ENCODE assay signal across 23 cellular contexts in genomic region chr1:93016171-93016570, GRCh38. TPM values are rescaled to one million over a fixed set of nuclear protein-coding genes. Genes with fewer than 3 reads are reported as not detected.
DNase-seq lines count a peak whose midpoint lies in the region; ATAC-seq, FAIRE-seq and TF ChIP-seq lines count a peak whose summit lies in the region.
"Had no signal": no experiment of that assay in that cellular context is flagged by ENCODE, and none has a peak within 500 bp of the region (broad histone marks: within the 10 kb centered on the region; RNA-seq: fewer than 3 reads in every experiment).

No MANE protein-coding gene starts in this region.

- peaks cover 14% of the 10 kb centered on the region for H3K4me1 Mint-ChIP-seq in nephron progenitor cell
- H3K4me1 Mint-ChIP-seq: neural crest cell had no signal

- no peaks in the 10 kb centered on the region for H3K36me3 ChIP-seq in K562 (ENCODE audit: control insufficient read depth, insufficient read depth, low read length)
- H3K36me3 ChIP-seq in HepG2 (replicated peaks in 1 of 2; ENCODE audit: control insufficient read depth in 1 of 2, insufficient read depth in 2 of 2, low read length in 2 of 2): no peaks in the 10 kb centered on the region
- H3K36me3 ChIP-seq in mammary epithelial cell (ENCODE audit: insufficient read depth, low read length): no peaks in the 10 kb centered on the region
- H3K36me3 ChIP-seq: spleen had no signal

- no peak overlapping the region for H3K27ac Mint-ChIP-seq in nephron progenitor cell
- H3K27ac Mint-ChIP-seq: type B pancreatic cell had no signal

- TF ChIP-seq EP300 in K562 (IDR thresholded peaks at IDR 0.05; ENCODE audit: low read length): no peak
- no peak for TF ChIP-seq EP300 in HepG2 (IDR thresholded peaks at IDR 0.05; ENCODE audit: low read depth in 2 of 2, low read length in 2 of 2)
- TF ChIP-seq EP300 in HepG2 (CRISPR knock-in tag; IDR thresholded peaks at IDR 0.05; ENCODE audit: borderline replicate concordance): no peak

- H4K20me1 ChIP-seq in K562 (replicated peaks; ENCODE audit: control insufficient read depth, insufficient read depth, low read length) (no peaks in the 10 kb centered on the region), HepG2 (ENCODE audit: insufficient read depth, low read length) (no peaks in the 10 kb centered on the region), mammary epithelial cell (ENCODE audit: insufficient read depth, low read length) (no peaks in the 10 kb centered on the region)

- no peak for TF ChIP-seq CTCF in K562 (IDR thresholded peaks at IDR 0.05 in 2 of 3, conservative IDR thresholded peaks at IDR 0.05 in 1 of 3; ENCODE audit: insufficient read depth in 2 of 3, low read depth in 1 of 3, low read length in 3 of 3)
- no peak for TF ChIP-seq CTCF in HepG2 (CRISPR knock-in tag; IDR thresholded peaks at IDR 0.05)
- no peak for TF ChIP-seq CTCF in nephron progenitor cell (IDR thresholded peaks at IDR 0.05)
- TF ChIP-seq CTCF in mammary epithelial cell (conservative IDR thresholded peaks at IDR 0.05 in 1 of 2, IDR thresholded peaks at IDR 0.05 in 1 of 2; ENCODE audit: extremely low read depth in 1 of 2, insufficient read depth in 1 of 2, low read depth in 1 of 2, low read length in 2 of 2): no peak

- H3K4me3 ChIP-seq in right cardiac atrium (ENCODE audit: low read length) (no peak overlapping the region), K562 (no peak overlapping the region), HepG2 (replicated peaks in 1 of 3; ENCODE audit: insufficient read depth in 1 of 3, low read depth in 2 of 3, low read length in 3 of 3) (peak overlapping the region in 1 of 3 experiments; percentile 7; a peak in 1 of 6 replicates), mammary epithelial cell (replicated peaks in 1 of 3; ENCODE audit: insufficient read depth in 1 of 3, low read depth in 2 of 3, low read length in 3 of 3) (no peak overlapping the region)
- H3K4me3 ChIP-seq: body of pancreas, spleen had no signal

- H3K4me1 ChIP-seq in right cardiac atrium (ENCODE audit: control insufficient read depth, insufficient read depth, low read length) (no peaks in the 10 kb centered on the region), K562 (replicated peaks in 1 of 2; ENCODE audit: control insufficient read depth in 2 of 2, insufficient read depth in 2 of 2, low read length in 2 of 2) (no peaks in the 10 kb centered on the region; a peak in 1 of 5 replicates), HepG2 (ENCODE audit: insufficient read depth, low read length) (peaks cover 17% of the 10 kb centered on the region), mammary epithelial cell (ENCODE audit: insufficient read depth, low read length) (no peaks in the 10 kb centered on the region)
- H3K4me1 ChIP-seq: body of pancreas had no signal

- WGBS in right cardiac atrium: 41% methylated on average over 4 of the region's 4 CpGs
- WGBS in K562 (ENCODE audit: insufficient coverage, low coverage, missing lambda C conversion rate): 9% methylated on average over 4 of the region's 4 CpGs
- WGBS in HepG2 (ENCODE audit: low lambda C conversion rate): 4% methylated on average over 4 of the region's 4 CpGs
- WGBS in mammary epithelial cell (ENCODE audit: low coverage, missing lambda C conversion rate): 86% methylated on average over 4 of the region's 4 CpGs

- no peaks in the 10 kb centered on the region for H3K9me3 ChIP-seq in right cardiac atrium (ENCODE audit: control insufficient read depth, low read length)
- no peaks in the 10 kb centered on the region for H3K9me3 ChIP-seq in K562 (replicated peaks; ENCODE audit: control insufficient read depth, insufficient read depth, low read depth, low read length)
- H3K9me3 ChIP-seq in HepG2 (ENCODE audit: low read length): no peaks in the 10 kb centered on the region
- H3K9me3 ChIP-seq in mammary epithelial cell (replicated peaks; ENCODE audit: insufficient read depth, low read length): no peaks in the 10 kb centered on the region
- H3K9me3 ChIP-seq: body of pancreas, spleen had no signal

- H3K79me2 ChIP-seq in K562 (ENCODE audit: control insufficient read depth, insufficient read depth, low read length): no peaks in the 10 kb centered on the region
- H3K79me2 ChIP-seq in HepG2 (ENCODE audit: insufficient read depth, low read length): no peaks in the 10 kb centered on the region
- H3K79me2 ChIP-seq in mammary epithelial cell (ENCODE audit: insufficient read depth, low read length): no peaks in the 10 kb centered on the region

- H3K9me1 ChIP-seq in K562 (ENCODE audit: control insufficient read depth, insufficient read depth, low read length): no peaks in the 10 kb centered on the region

- H3K27me3 ChIP-seq in right cardiac atrium (ENCODE audit: control insufficient read depth, insufficient read depth): no peaks in the 10 kb centered on the region
- no peaks in the 10 kb centered on the region for H3K27me3 ChIP-seq in K562 (ENCODE audit: control insufficient read depth in 2 of 2, insufficient read depth in 2 of 2, low read length in 2 of 2)
- H3K27me3 ChIP-seq in HepG2 (ENCODE audit: control insufficient read depth in 1 of 2, insufficient read depth in 2 of 2, low read length in 2 of 2): no peaks in the 10 kb centered on the region; a peak in 2 of 5 replicates
- peaks cover 2% of the 10 kb centered on the region for H3K27me3 ChIP-seq in mammary epithelial cell (ENCODE audit: insufficient read depth, low read length)
- H3K27me3 ChIP-seq: body of pancreas, spleen had no signal

- ATAC-seq in left cardiac atrium: peak; percentile 41 to 44
- ATAC-seq in right cardiac atrium: no peak
- ATAC-seq in K562: peak; percentile 37; the same call in 1 of the 3 replicates
- peak; percentile 73 for ATAC-seq in HepG2
- ATAC-seq: body of pancreas, esophagus mucosa had no signal

- in situ Hi-C loops in K562 (cut with MboI) (no loop called here), HepG2 (cut with HindIII; ENCODE audit: extremely low pct_ligation_motif_present, low pct_unique_long_range_greater_than_20kb) (no loop called here), mammary epithelial cell (cut with MboI; ENCODE audit: low sequenced_read_pairs in 2 of 2) (no loop called here)

- H3K4me2 ChIP-seq in K562 (ENCODE audit: insufficient read depth, low read length) (peak overlapping the region; percentile 14; the same call in 1 of the 2 replicates), HepG2 (ENCODE audit: low read depth, low read length) (peak overlapping the region; percentile 32), mammary epithelial cell (ENCODE audit: insufficient read depth, low read depth, low read length) (no peak overlapping the region)

- no peaks in the 10 kb centered on the region for H3K9me3 Mint-ChIP-seq in nephron progenitor cell
- H3K9me3 Mint-ChIP-seq: neural crest cell, type B pancreatic cell had no signal

- TF ChIP-seq RAD21 in K562 (CRISPR knock-in tag; conservative IDR thresholded peaks at IDR 0.05 in 1 of 2, IDR thresholded peaks at IDR 0.05 in 1 of 2) (no peak), HepG2 (CRISPR knock-in tag; IDR thresholded peaks at IDR 0.05) (no peak)

- FAIRE-seq in K562 (lab: Jason Lieb, UNC) (no peak), HepG2 (lab: Jason Lieb, UNC) (no peak), urothelium cell line (lab: Jason Lieb, UNC) (no peak)
- FAIRE-seq: G401.6 had no signal

- H2AFZ ChIP-seq in K562 (ENCODE audit: low read depth, low read length): no peak overlapping the region
- no peak overlapping the region for H2AFZ ChIP-seq in HepG2 (ENCODE audit: low read length)
- no peak overlapping the region for H2AFZ ChIP-seq in mammary epithelial cell (ENCODE audit: low read depth, low read length)

- H3K9ac ChIP-seq in K562 (ENCODE audit: insufficient read depth in 1 of 2, low read depth in 2 of 2, low read length in 2 of 2): no peak overlapping the region
- H3K9ac ChIP-seq in HepG2 (ENCODE audit: insufficient read depth, low read depth, low read length): no peak overlapping the region
- no peak overlapping the region for H3K9ac ChIP-seq in mammary epithelial cell (ENCODE audit: insufficient read depth, low read length)

- POLR2A ChIA-PET in K562 (lab: Yijun Ruan, JAX): interaction anchor here (1.3 kb wide), 1 partner anchor 9 kb away, joined by 4 read pairs; no protein-coding TSS in a partner anchor
- POLR2A ChIA-PET in HepG2 (lab: Yijun Ruan, JAX): interaction anchor here (1.7 kb wide), 1 partner anchor 63 kb away, joined by 4 read pairs; the partner anchor contains the start of gene MTF2

- DNase-seq in left cardiac atrium (no peak), right cardiac atrium (no peak), K562 (ENCODE audit: extremely low read depth in 1 of 4, low spot score in 3 of 4) (no peak), HepG2 (ENCODE audit: low spot score) (peak; percentile 5), urothelium cell line (ENCODE audit: low spot score) (peak; percentile 18), NCI-H1417 (lab: John Stamatoyannopoulos, UW) (no peak), nephron progenitor cell (no peak), mammary epithelial cell (no peak)
- DNase-seq: 8988T; activated gamma-delta T cell treated with Interleukin-2 at 50 U/mL for 16 hours; body of pancreas; COR-L47; NCI-H1105 treated with DMSO at 0.1 percent for 48 hours; NCI-H226; NK-92 treated with Interleukin-12 subunit alpha and Interleukin-12 subunit beta, amount 100 ng/mL, for 24 hours; Right ventricle myocardium superior; spleen; stimulated activated naive CD4-positive, alpha-beta T cell; T-helper 2 cell had no signal

- H3K36me3 Mint-ChIP-seq in nephron progenitor cell (ENCODE audit: low read depth): no peaks in the 10 kb centered on the region
- H3K36me3 Mint-ChIP-seq: type B pancreatic cell had no signal

- dilution Hi-C loops in mammary epithelial cell (cut with HindIII; ENCODE audit: low sequenced_read_pairs): no loop called here

- CTCF ChIA-PET in K562 (lab: Yijun Ruan, JAX; ENCODE audit: low intra/inter-chr PET ratio) (no interaction called here), HepG2 (lab: Yijun Ruan, JAX; ENCODE audit: low intra/inter-chr PET ratio, low total read pairs) (no interaction called here), mammary epithelial cell (lab: Charles Lee; ENCODE audit: low non-redundant PET) (no interaction called here)

- TF ChIP-seq POLR2A in K562 (conservative IDR thresholded peaks at IDR 0.05) (no peak), HepG2 (IDR thresholded peaks at IDR 0.05; ENCODE audit: insufficient read depth in 1 of 2, low read depth in 2 of 2, low read length in 2 of 2) (no peak)

- peaks cover 3% of the 10 kb centered on the region for H3K27me3 Mint-ChIP-seq in nephron progenitor cell (ENCODE audit: low read depth, poor library complexity)

- H3K27ac ChIP-seq in right cardiac atrium (ENCODE audit: low read length) (no peak overlapping the region), K562 (ENCODE audit: extremely low read depth, low read depth, low read length) (no peak overlapping the region), HepG2 (ENCODE audit: extremely low read length, insufficient read depth, low read length) (no peak overlapping the region), mammary epithelial cell (ENCODE audit: insufficient read depth, low read depth, low read length) (no peak overlapping the region)
- H3K27ac ChIP-seq: body of pancreas, spleen had no signal

- BruUV-seq in K562 (replicated peaks; lab: Mats Ljungman, UMichigan) (no TSS peak), HepG2 (replicated peaks; lab: Mats Ljungman, UMichigan) (no TSS peak), mammary epithelial cell (replicated peaks; lab: Mats Ljungman, UMichigan) (no TSS peak)

- no peak overlapping the region for H3K4me3 Mint-ChIP-seq in nephron progenitor cell
- H3K4me3 Mint-ChIP-seq: neural crest cell, type B pancreatic cell had no signal

- intact Hi-C loops in left cardiac atrium (cut with DNase I): no loop called here
- intact Hi-C loops in right cardiac atrium (cut with DNase I): no loop called here
- intact Hi-C loops in K562 (cut with micrococcal nuclease): no loop called here
- intact Hi-C loops in HepG2 (cut with micrococcal nuclease; ENCODE audit: unreplicated experiment): no loop called here
- intact Hi-C loops in mammary epithelial cell (cut with micrococcal nuclease): no loop called here

RNA-seq across cellular contexts. Expression of gene DIPK1A, which starts 54.9 kb away (rescaled TPM):
- total RNA-seq in left cardiac atrium (1 to 10 TPM; 7.4 to 8.6 TPM), right cardiac atrium (10 to 100 TPM in 1 of 4 donors, 1 to 10 TPM in 3; 7.8 to 10.1 (median 8.3) TPM), K562 (2014; rRNA removed) (0.54 and 0.69 TPM in 2 replicates), K562 (2014; rRNA removed; fragmentation: Illumina TruSeq; extraction: Trizol) (1.3 and 1.9 TPM in 2 replicates), K562 (2015; rRNA removed; fragmentation: Illumina TruSeq; extraction: Trizol) (1.1 and 1.2 TPM in 2 replicates), K562 (2021) (1.3 TPM in 2 replicates), HepG2 (2016; rRNA removed; fragmentation: Illumina TruSeq; extraction: Trizol) (7.7 and 8.4 TPM in 2 replicates), mammary epithelial cell (10 to 100 TPM; 11.2 to 16.2 TPM)
- polyA plus RNA-seq in right cardiac atrium (4.4 TPM), K562 (2011; rRNA removed) (1.4 and 2.0 TPM in 2 replicates), K562 (2014; fragmentation: Illumina TruSeq; extraction: Trizol) (1.5 TPM in 2 replicates), K562 (2014; fragmentation: Nextera tagmentation; extraction: Ambion mirVana) (1 to 10 TPM; 2.4 to 2.5 TPM), K562 (2014; rRNA removed) (0.65 and 0.91 TPM in 2 replicates), HepG2 (2011; rRNA removed) (7.0 and 8.4 TPM in 2 replicates), mammary epithelial cell (15.5 TPM)
- total RNA-seq in K562 (2011; cell fraction: chromatin; rRNA removed; ENCODE audit: low replicate concordance): 2.0 and 4.2 TPM in 2 replicates
- total RNA-seq in K562 (2011; cell fraction: nucleolus; rRNA removed): 1.5 and 1.7 TPM in 2 replicates
- 3.3 and 4.8 TPM in 2 replicates for total RNA-seq in K562 (2011; cell fraction: nucleoplasm; rRNA removed)
- 0.19 and 0.84 TPM in 2 replicates for polyA plus RNA-seq in K562 (2011; cell fraction: cytosol; rRNA removed)
- polyA plus RNA-seq in K562 (2011; cell fraction: nucleus; rRNA removed): 0.51 TPM in 2 replicates
- 2.6 and 3.5 TPM in 2 replicates for polyA plus RNA-seq in K562 (2012)
- 2.1 and 2.7 TPM in 2 replicates for polyA minus RNA-seq in K562 (2011; rRNA and poly(A)+ RNA removed)
- 0.73 and 0.76 TPM in 2 replicates for polyA minus RNA-seq in K562 (2011; cell fraction: cytosol; rRNA and poly(A)+ RNA removed)
- 0.56 and 0.67 TPM in 2 replicates for polyA minus RNA-seq in K562 (2011; cell fraction: nucleus; rRNA and poly(A)+ RNA removed)
- 1.2 and 1.3 TPM in 2 replicates for total RNA-seq in HepG2 (2016; cell fraction: cytosol; rRNA removed; fragmentation: Illumina TruSeq; extraction: Trizol; ENCODE audit: low read depth)
- total RNA-seq in HepG2 (2016; cell fraction: insoluble cytoplasmic fraction; rRNA removed; fragmentation: Illumina TruSeq; extraction: Trizol): 7.4 and 8.9 TPM in 2 replicates
- total RNA-seq in HepG2 (2016; cell fraction: membrane; rRNA removed; fragmentation: Illumina TruSeq; extraction: Trizol): 4.5 and 4.8 TPM in 2 replicates
- 8.6 and 11.1 TPM in 2 replicates for total RNA-seq in HepG2 (2016; cell fraction: nucleus; rRNA removed; fragmentation: Illumina TruSeq; extraction: Trizol)
- 3.4 and 7.4 TPM in 2 replicates for polyA plus RNA-seq in HepG2 (2011; cell fraction: cytosol; rRNA removed)
- polyA plus RNA-seq in HepG2 (2011; cell fraction: nucleus; rRNA removed): 1.1 and 2.3 TPM in 2 replicates
- polyA plus RNA-seq in HepG2 (2012): 17.3 and 18.3 TPM in 2 replicates
- polyA plus RNA-seq in HepG2 (2016; cell fraction: cytosol; fragmentation: Illumina TruSeq; extraction: Trizol; ENCODE audit: low read depth): 1.4 and 1.6 TPM in 2 replicates
- 11.5 and 12.4 TPM in 2 replicates for polyA plus RNA-seq in HepG2 (2016; cell fraction: insoluble cytoplasmic fraction; fragmentation: Illumina TruSeq; extraction: Trizol; ENCODE audit: low read depth)
- polyA plus RNA-seq in HepG2 (2016; cell fraction: membrane; fragmentation: Illumina TruSeq; extraction: Trizol; ENCODE audit: low read depth): 4.5 and 4.8 TPM in 2 replicates
- 13.7 and 15.3 TPM in 2 replicates for polyA plus RNA-seq in HepG2 (2016; cell fraction: nucleus; fragmentation: Illumina TruSeq; extraction: Trizol; ENCODE audit: insufficient read depth, low read depth)
- polyA minus RNA-seq in HepG2 (2011; rRNA and poly(A)+ RNA removed; ENCODE audit: low replicate concordance): 0.37 and 2.1 TPM in 2 replicates
- polyA minus RNA-seq in HepG2 (2011; cell fraction: cytosol; rRNA and poly(A)+ RNA removed): 6.2 and 6.6 TPM in 2 replicates
- 4.6 and 6.7 TPM in 2 replicates for polyA minus RNA-seq in HepG2 (2011; cell fraction: nucleus; rRNA and poly(A)+ RNA removed)
- polyA minus RNA-seq in mammary epithelial cell: 7.4 TPM

Comparison
In these comparisons a context has a peak if more than half of its experiments do, and no peak if none do; other contexts are left out.
1. ATAC-seq: peak in left cardiac atrium (2 of 2), K562 (single experiment) and HepG2 (single experiment); none in right cardiac atrium (0 of 2).
2. DNase-seq: peak in HepG2 (single experiment) and urothelium cell line (single experiment); none in left cardiac atrium (single experiment), right cardiac atrium (0 of 3), K562 (0 of 4), NCI-H1417 (0 of 3), nephron progenitor cell (single experiment) and mammary epithelial cell (single experiment).